Comparison of ENCODE assay signal across 12 cellular contexts in the genomic region with DNA sequence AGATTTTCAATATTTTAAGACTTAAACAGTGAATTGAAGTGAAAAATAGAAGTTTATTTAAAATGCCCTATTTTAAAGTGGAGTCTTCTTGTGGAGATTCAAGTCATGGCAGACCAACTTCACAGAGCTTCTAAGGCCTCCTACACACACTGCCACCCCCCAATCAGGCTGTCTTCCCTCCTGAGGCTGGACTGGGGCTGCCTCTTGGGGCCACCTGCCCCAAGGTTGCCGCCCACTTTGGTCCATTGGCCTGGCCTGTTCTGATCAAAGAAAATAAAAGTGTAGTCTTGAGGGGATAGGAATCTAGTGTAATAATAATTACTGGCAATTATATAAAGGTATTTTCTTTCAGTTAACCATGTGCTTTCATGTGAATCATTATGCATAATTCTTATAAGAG. TPM values are rescaled to one million over a fixed set of nuclear protein-coding genes. Genes with fewer than 3 reads are reported as not detected.
DNase-seq lines count a peak whose midpoint lies in the region; ATAC-seq, FAIRE-seq and TF ChIP-seq lines count a peak whose summit lies in the region.
"Had no signal": no experiment of that assay in that cellular context is flagged by ENCODE, and none has a peak within 500 bp of the region (broad histone marks: within the 10 kb centered on the region; RNA-seq: fewer than 3 reads in every experiment).

No MANE protein-coding gene starts in this region.

- TF ChIP-seq EP300 in A549 (IDR thresholded peaks at IDR 0.05) (no peak), GM12878 (IDR thresholded peaks at IDR 0.05; ENCODE audit: borderline replicate concordance in 1 of 2, control insufficient read depth in 1 of 2, low read depth in 2 of 2, low read length in 2 of 2) (no peak)

- SMC1A ChIA-PET in GM12878 (lab: Charles Lee; ENCODE audit: uncharacterized antibody, unreplicated experiment): interaction anchor here (1.2 kb wide), 1 partner anchor 154 kb away, joined by 4 read pairs; a partner anchor contains a TSS

- ATAC-seq in A549 (no peak), GM12878 (no peak), lower lobe of right lung (no peak), GM19324 (IDR thresholded peaks at IDR 0.05; ENCODE audit: low FRiP score, unreplicated experiment) (no peak), GM18870 (IDR thresholded peaks at IDR 0.05; ENCODE audit: unreplicated experiment) (no peak)

- H3K4me3 ChIP-seq in A549 (peak overlapping the region; percentile 96), H7 (ENCODE audit: insufficient read depth, low read depth, low read length) (no peak overlapping the region), GM12878 (peak overlapping the region; percentile 94), lower lobe of right lung (peak overlapping the region; percentile 90)

- CTCF ChIA-PET in A549 (lab: Yijun Ruan, JAX) (interaction anchor here (1.1 kb wide), 1 partner anchor 211 kb away, joined by 3 read pairs; no protein-coding TSS in a partner anchor), GM12878 (lab: Yijun Ruan, JAX) (interaction anchor here (1.6 kb wide), 1 partner anchor 9 kb away, joined by 4 read pairs; no protein-coding TSS in a partner anchor)

- TF ChIP-seq RAD21 in A549 (conservative IDR thresholded peaks at IDR 0.05 in 1 of 2, IDR thresholded peaks at IDR 0.05 in 1 of 2) (no peak), GM12878 (IDR thresholded peaks at IDR 0.05; ENCODE audit: insufficient read depth, low read depth, low read length) (no peak)

- peaks cover 73% of the 10 kb centered on the region for H3K79me2 ChIP-seq in GM12878 (ENCODE audit: control insufficient read depth, insufficient read depth, low read length)

- H4K20me1 ChIP-seq in GM12878 (ENCODE audit: control insufficient read depth, insufficient read depth): no peaks in the 10 kb centered on the region

- TF ChIP-seq POLR2A in A549 (IDR thresholded peaks at IDR 0.05; ENCODE audit: low read length) (no peak), GM12878 (IDR thresholded peaks at IDR 0.05; ENCODE audit: low read depth, low read length) (no peak)

- TF ChIP-seq CTCF in A549 (IDR thresholded peaks at IDR 0.05) (no peak), GM12878 (IDR thresholded peaks at IDR 0.05 in 2 of 3, conservative IDR thresholded peaks at IDR 0.05 in 1 of 3; ENCODE audit: control insufficient read depth in 2 of 3, extremely low read depth in 1 of 3, insufficient read depth in 1 of 3, low read depth in 3 of 3, low read length in 3 of 3) (no peak), lower lobe of right lung (IDR thresholded peaks at IDR 0.05) (no peak)

- peak overlapping the region; percentile 99 for H3K9ac ChIP-seq in GM12878 (ENCODE audit: control insufficient read depth, insufficient read depth, low read length)

- intact Hi-C loops in GM12878 (cut with micrococcal nuclease; ENCODE audit: unreplicated experiment): loop anchor here (5.0 kb wide), 2 partner anchors 66 to 154 kb away; a partner anchor contains a TSS
- intact Hi-C loops in lower lobe of right lung (cut with DNase I): no loop called here

- 95% methylated on average over 1 of the region's 1 CpG for whole genome bisulfite sequencing in A549 (ENCODE audit: missing lambda C conversion rate)
- 33% methylated on average over 1 of the region's 1 CpG for WGBS in GM12878 (ENCODE audit: insufficient coverage, insufficient replicate concordance, low lambda C conversion rate, missing lambda C conversion rate)

- H2AFZ ChIP-seq in GM12878 (ENCODE audit: control insufficient read depth, low read depth, low read length): no peak overlapping the region

- POLR2A ChIA-PET in A549 (lab: Yijun Ruan, JAX) (no interaction called here), GM12878 (lab: Charles Lee) (interaction anchor here (1.3 kb wide), 1 partner anchor 18 kb away, joined by 3 read pairs; no protein-coding TSS in a partner anchor)

- no peak for FAIRE-seq in A549 (lab: Jason Lieb, UNC)
- no peak for FAIRE-seq in GM12878 (lab: Jason Lieb, UNC)

- H3K36me3 ChIP-seq in H7 (replicated peaks; ENCODE audit: control insufficient read depth, insufficient read depth, low read length) (0 out of 2 replicates have a peak, but pooled peaks cover 1% of the 10 kb centered on the region), GM12878 (ENCODE audit: control insufficient read depth in 2 of 2, insufficient read depth in 2 of 2, low read length in 1 of 2) (peaks cover 0 to 5% of the 10 kb centered on the region in 2 experiments; a peak in 2 of 4 replicates), lower lobe of right lung (peaks cover 19% of the 10 kb centered on the region)

- H3K27me3 ChIP-seq in H7 (ENCODE audit: control insufficient read depth, insufficient read depth, low read length) (no peaks in the 10 kb centered on the region), GM12878 (replicated peaks in 1 of 2; ENCODE audit: control insufficient read depth in 2 of 2, insufficient read depth in 2 of 2, low read length in 1 of 2) (no peaks in the 10 kb centered on the region), lower lobe of right lung (ENCODE audit: low read depth) (no peaks in the 10 kb centered on the region)

- in situ Hi-C loops in GM12878 (cut with MboI): loop anchor here (5.0 kb wide), 1 partner anchor 154 kb away; a partner anchor contains a TSS

- RAD21 ChIA-PET in GM12878 (lab: Charles Lee; ENCODE audit: unreplicated experiment): no interaction called here

- H3K27ac ChIP-seq in A549 (peak overlapping the region in 1 of 2 experiments; percentile 94; a peak in 2 of 6 replicates), GM12878 (ENCODE audit: control insufficient read depth, insufficient read depth) (peak overlapping the region; percentile 64; the same call in 1 of the 2 replicates), lower lobe of right lung (no peak overlapping the region)

- no peak for DNase-seq in A549 (ENCODE audit: low read depth in 1 of 2, low spot score in 1 of 2)
- peak; percentile 10 for DNase-seq in H7
- DNase-seq in GM12878 (ENCODE audit: low read depth, low spot score): no peak
- DNase-seq in lower lobe of right lung: no peak
- DNase-seq in SIG-M5 treated with dmso at 0.1 percent for 504 hours (lab: John Stamatoyannopoulos, UW; ENCODE audit: unreplicated experiment): no peak
- no peak for DNase-seq in NCI-H82 (lab: John Stamatoyannopoulos, UW)
- DNase-seq: activated gamma-delta T cell treated with Interleukin-2 at 50 U/mL for 16 hours, mucosa of descending colon, NCI-H748 treated with DMSO at 0.1 percent for 48 hours had no signal

- H3K9me3 ChIP-seq in A549 (no peaks in the 10 kb centered on the region), GM12878 (replicated peaks; ENCODE audit: control insufficient read depth, insufficient read depth, low read length) (no peaks in the 10 kb centered on the region), lower lobe of right lung (no peaks in the 10 kb centered on the region)
- H3K9me3 ChIP-seq: mucosa of descending colon had no signal

- H3K4me2 ChIP-seq in A549: peak overlapping the region; percentile 82
- H3K4me2 ChIP-seq in GM12878 (ENCODE audit: control insufficient read depth, insufficient read depth): peak overlapping the region; percentile 95

- H3K4me1 ChIP-seq in A549 (peaks cover 31% of the 10 kb centered on the region), GM12878 (ENCODE audit: control insufficient read depth, insufficient read depth, low read length) (peaks cover 9% of the 10 kb centered on the region), lower lobe of right lung (peaks cover 52% of the 10 kb centered on the region)

- BruUV-seq in GM12878 (replicated peaks; lab: Mats Ljungman, UMichigan): TSS peak; percentile 53

RNA-seq across cellular contexts. Expression of a gene that starts 1.3 kb away (rescaled TPM):
- 62.3 and 73.4 TPM in 2 replicates for polyA plus RNA-seq in A549 (2011; rRNA removed)
- 9.6 and 10.3 TPM in 2 replicates for polyA plus RNA-seq in A549 (2012; cell fraction: cytosol; rRNA removed)
- 4.3 and 9.1 TPM in 2 replicates for polyA plus RNA-seq in A549 (2012; cell fraction: nucleus; rRNA removed)
- polyA plus RNA-seq in A549 (2017; fragmentation: RNase III; extraction: RNeasy Plus Mini Kit Qiagen cat#74134 plus additional on column Dnase treatment): 80.4 to 107 TPM (median 95.4 TPM) in 3 replicates
- 12.4 and 34.9 TPM in 2 replicates for polyA minus RNA-seq in A549 (2011; rRNA and poly(A)+ RNA removed)
- total RNA-seq in H7 (2014; rRNA removed; shearing (Covaris generic)): 28.2 and 40.3 TPM in 2 replicates
- total RNA-seq in GM12878 (2013; cell fraction: nucleolus; rRNA removed): 55.3 and 57.4 TPM in 2 replicates
- 18.3 and 23.7 TPM in 2 replicates for total RNA-seq in GM12878 (2014; rRNA removed)
- 35.7 and 36.7 TPM in 2 replicates for total RNA-seq in GM12878 (2014; rRNA removed; fragmentation: Illumina TruSeq; extraction: Trizol)
- total RNA-seq in GM12878 (2021): 28.7 and 33.5 TPM in 2 replicates
- polyA plus RNA-seq in GM12878 (2011; ENCODE audit: low read depth): 36.1 TPM
- polyA plus RNA-seq in GM12878 (2011; rRNA removed): 28.7 and 45.5 TPM in 2 replicates
- polyA plus RNA-seq in GM12878 (2011; cell fraction: cytosol; rRNA removed): 9.6 and 17.0 TPM in 2 replicates
- polyA plus RNA-seq in GM12878 (2011; cell fraction: nucleus; rRNA removed): 13.2 and 20.7 TPM in 2 replicates
- polyA plus RNA-seq in GM12878 (2012): 33.4 and 48.4 TPM in 2 replicates
- polyA plus RNA-seq in GM12878 (2014; fragmentation: Illumina TruSeq; extraction: Trizol): 29.1 and 47.3 TPM in 2 replicates
- polyA plus RNA-seq in GM12878 (2014; fragmentation: Nextera tagmentation; extraction: Ambion mirVana): 10 to 100 TPM; 60.0 to 77.4 TPM
- polyA plus RNA-seq in GM12878 (2014; rRNA removed): 18.4 and 21.0 TPM in 2 replicates
- polyA plus RNA-seq in GM12878 (2016; fragmentation: Nextera tagmentation; extraction: Ambion mirVana): 10 to 100 TPM; 51.1 to 58.2 TPM
- 7.1 and 12.9 TPM in 2 replicates for polyA minus RNA-seq in GM12878 (2011; rRNA and poly(A)+ RNA removed)
- 9.9 and 15.5 TPM in 2 replicates for polyA minus RNA-seq in GM12878 (2011; cell fraction: cytosol; rRNA and poly(A)+ RNA removed)
- polyA minus RNA-seq in GM12878 (2011; cell fraction: nucleus; rRNA and poly(A)+ RNA removed): 10.8 and 16.3 TPM in 2 replicates
- 26.5 TPM for total RNA-seq in lower lobe of right lung

RNA-seq across cellular contexts. Expression of a gene that starts 1.4 kb away (rescaled TPM):
- 56.7 and 84.2 TPM in 2 replicates for polyA plus RNA-seq in A549 (2011; rRNA removed)
- polyA plus RNA-seq in A549 (2012; cell fraction: cytosol; rRNA removed): 15.8 and 16.2 TPM in 2 replicates
- polyA plus RNA-seq in A549 (2012; cell fraction: nucleus; rRNA removed): 13.9 and 16.9 TPM in 2 replicates
- polyA plus RNA-seq in A549 (2017; fragmentation: RNase III; extraction: RNeasy Plus Mini Kit Qiagen cat#74134 plus additional on column Dnase treatment): 76.5 to 79.5 TPM (median 77.0 TPM) in 3 replicates
- 34.0 and 36.0 TPM in 2 replicates for polyA minus RNA-seq in A549 (2011; rRNA and poly(A)+ RNA removed)
- 39.6 and 52.7 TPM in 2 replicates for total RNA-seq in H7 (2014; rRNA removed; shearing (Covaris generic))
- 23.8 and 25.3 TPM in 2 replicates for total RNA-seq in GM12878 (2013; cell fraction: nucleolus; rRNA removed)
- 60.2 and 71.2 TPM in 2 replicates for total RNA-seq in GM12878 (2014; rRNA removed)
- total RNA-seq in GM12878 (2014; rRNA removed; fragmentation: Illumina TruSeq; extraction: Trizol): 112 and 113 TPM in 2 replicates
- 64.2 and 65.2 TPM in 2 replicates for total RNA-seq in GM12878 (2021)
- polyA plus RNA-seq in GM12878 (2011; ENCODE audit: low read depth): 26.5 TPM
- 47.4 and 74.2 TPM in 2 replicates for polyA plus RNA-seq in GM12878 (2011; rRNA removed)
- 18.1 and 19.1 TPM in 2 replicates for polyA plus RNA-seq in GM12878 (2011; cell fraction: cytosol; rRNA removed)
- polyA plus RNA-seq in GM12878 (2011; cell fraction: nucleus; rRNA removed): 16.6 and 21.1 TPM in 2 replicates
- 30.4 and 35.7 TPM in 2 replicates for polyA plus RNA-seq in GM12878 (2012)
- 88.6 and 104 TPM in 2 replicates for polyA plus RNA-seq in GM12878 (2014; fragmentation: Illumina TruSeq; extraction: Trizol)
- 10 to 100 TPM; 59.4 to 76.5 TPM for polyA plus RNA-seq in GM12878 (2014; fragmentation: Nextera tagmentation; extraction: Ambion mirVana)
- polyA plus RNA-seq in GM12878 (2014; rRNA removed): 42.9 and 54.0 TPM in 2 replicates
- 100 to 1,000 TPM; 120 to 130 TPM for polyA plus RNA-seq in GM12878 (2016; fragmentation: Nextera tagmentation; extraction: Ambion mirVana)
- polyA minus RNA-seq in GM12878 (2011; rRNA and poly(A)+ RNA removed): 25.8 and 38.8 TPM in 2 replicates
- polyA minus RNA-seq in GM12878 (2011; cell fraction: cytosol; rRNA and poly(A)+ RNA removed): 15.5 and 21.4 TPM in 2 replicates
- polyA minus RNA-seq in GM12878 (2011; cell fraction: nucleus; rRNA and poly(A)+ RNA removed): 14.0 and 17.2 TPM in 2 replicates
- 30.0 TPM for total RNA-seq in lower lobe of right lung

RNA-seq across cellular contexts. Expression of a gene that starts 23.2 kb away (rescaled TPM):
- 34.4 and 39.8 TPM in 2 replicates for polyA plus RNA-seq in A549 (2011; rRNA removed)
- 2.3 and 2.5 TPM in 2 replicates for polyA plus RNA-seq in A549 (2012; cell fraction: cytosol; rRNA removed)
- 0.54 and 0.92 TPM in 2 replicates for polyA plus RNA-seq in A549 (2012; cell fraction: nucleus; rRNA removed)
- 2.7 to 3.2 TPM (median 2.9 TPM) in 3 replicates for polyA plus RNA-seq in A549 (2017; fragmentation: RNase III; extraction: RNeasy Plus Mini Kit Qiagen cat#74134 plus additional on column Dnase treatment)
- polyA minus RNA-seq in A549 (2011; rRNA and poly(A)+ RNA removed): 3.1 and 4.5 TPM in 2 replicates
- not detected in 2 replicates for total RNA-seq in H7 (2014; rRNA removed; shearing (Covaris generic))
- 0.06 TPM in 1 of 2 replicates, not detected in the other for total RNA-seq in GM12878 (2013; cell fraction: nucleolus; rRNA removed)
- not detected in 2 replicates for total RNA-seq in GM12878 (2014; rRNA removed)
- total RNA-seq in GM12878 (2014; rRNA removed; fragmentation: Illumina TruSeq; extraction: Trizol): not detected in 2 replicates
- total RNA-seq in GM12878 (2021): 0.11 TPM in 1 of 2 replicates, not detected in the other
- not detected for polyA plus RNA-seq in GM12878 (2011; ENCODE audit: low read depth)
- 0.05 and 0.12 TPM in 2 replicates for polyA plus RNA-seq in GM12878 (2011; rRNA removed)
- 0.01 and 0.03 TPM in 2 replicates for polyA plus RNA-seq in GM12878 (2011; cell fraction: cytosol; rRNA removed)
- 0.15 TPM in 1 of 2 replicates, not detected in the other for polyA plus RNA-seq in GM12878 (2011; cell fraction: nucleus; rRNA removed)
- 0.07 TPM in 1 of 2 replicates, not detected in the other for polyA plus RNA-seq in GM12878 (2012)
- polyA plus RNA-seq in GM12878 (2014; fragmentation: Illumina TruSeq; extraction: Trizol): not detected in 2 replicates
- polyA plus RNA-seq in GM12878 (2014; fragmentation: Nextera tagmentation; extraction: Ambion mirVana): under 1 TPM in 1 of 2 experiments, not detected in 1; 0.05 TPM
- polyA plus RNA-seq in GM12878 (2014; rRNA removed): not detected in 2 replicates
- polyA plus RNA-seq in GM12878 (2016; fragmentation: Nextera tagmentation; extraction: Ambion mirVana): not detected
- polyA minus RNA-seq in GM12878 (2011; rRNA and poly(A)+ RNA removed): not detected in 2 replicates
- polyA minus RNA-seq in GM12878 (2011; cell fraction: cytosol; rRNA and poly(A)+ RNA removed): not detected in 2 replicates
- 0.19 and 0.24 TPM in 2 replicates for polyA minus RNA-seq in GM12878 (2011; cell fraction: nucleus; rRNA and poly(A)+ RNA removed)
- 0.59 TPM for total RNA-seq in lower lobe of right lung
- total RNA-seq: CD4-positive, alpha-beta T cell had no signal
